In the genomic region with DNA sequence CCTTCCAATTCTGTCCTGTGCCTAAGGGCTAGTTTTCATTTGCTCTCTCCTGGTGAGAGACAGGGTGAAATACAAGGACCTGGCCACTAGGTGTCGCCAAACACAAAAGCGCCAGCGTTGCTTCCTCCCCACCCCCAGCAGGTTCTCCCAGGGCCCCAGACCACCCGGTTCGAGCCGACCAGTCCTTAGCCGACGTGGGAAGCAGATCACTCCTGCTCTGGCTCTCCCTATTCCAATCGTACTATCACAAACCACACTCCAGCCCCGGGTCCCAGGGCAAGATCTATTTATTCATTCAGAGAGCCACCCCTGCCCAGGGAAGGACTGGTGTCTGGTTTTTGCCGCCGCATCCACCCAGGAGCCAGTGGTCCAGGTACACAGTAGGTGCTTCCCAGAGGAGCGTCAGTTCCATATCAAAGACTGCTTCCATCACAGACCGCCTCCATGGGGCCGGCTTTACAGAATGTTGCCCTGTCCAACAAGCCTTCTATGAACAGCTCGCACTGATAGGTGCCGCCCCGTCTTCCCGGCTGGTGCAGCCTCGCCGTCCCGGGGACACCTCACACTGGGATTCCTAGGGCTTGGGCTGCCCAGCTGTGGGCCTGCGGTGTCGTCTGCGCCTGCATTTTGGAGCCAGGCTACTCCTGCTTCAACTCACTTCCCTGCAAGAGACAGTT, we compare ENCODE assay signal across 8 cellular contexts. TPM values are rescaled to one million over a fixed set of nuclear protein-coding genes. Genes with fewer than 3 reads are reported as not detected.
DNase-seq lines count a peak whose midpoint lies in the region; ATAC-seq, FAIRE-seq and TF ChIP-seq lines count a peak whose summit lies in the region.

No MANE protein-coding gene starts in this region.

- H3K36me3 ChIP-seq in astrocyte (ENCODE audit: insufficient read depth, low read length) (peaks cover 2% of the 10 kb centered on the region), hepatocyte (replicated peaks; ENCODE audit: insufficient read depth, low read depth) (no peaks in the 10 kb centered on the region)

- H3K9me2 ChIP-seq in hepatocyte (replicated peaks; ENCODE audit: insufficient read depth) = no peaks in the 10 kb centered on the region

- no peaks in the 10 kb centered on the region for H3K27me3 ChIP-seq in astrocyte (ENCODE audit: insufficient read depth, low read length)
- H3K27me3 ChIP-seq in hepatocyte = no peaks in the 10 kb centered on the region

- H3K36me3 Mint-ChIP-seq in T-helper 2 cell treated with Interferon-gamma antibody and Interleukin-4, amounts not matched to agents 5 μg/mL and 100 μg/mL, for 36 hours (ENCODE audit: low read depth) = no peaks in the 10 kb centered on the region
- H3K36me3 Mint-ChIP-seq in astrocyte (ENCODE audit: low read depth, unreplicated experiment) = peaks cover 3% of the 10 kb centered on the region

- TF ChIP-seq CTCF in astrocyte (IDR thresholded peaks at IDR 0.05; ENCODE audit: insufficient read depth, low read depth, low read length) (peak; percentile 94), hepatocyte (IDR thresholded peaks at IDR 0.05; ENCODE audit: poor library complexity) (peak; percentile 95), retinal pigment epithelial cell (conservative IDR thresholded peaks at IDR 0.05; ENCODE audit: low read depth, low read length) (peak; percentile 93)

- H3K27me3 Mint-ChIP-seq in T-helper 2 cell treated with Interferon-gamma antibody and Interleukin-4, amounts not matched to agents 5 μg/mL and 100 μg/mL, for 36 hours (ENCODE audit: low read depth) = no peaks in the 10 kb centered on the region
- no peaks in the 10 kb centered on the region for H3K27me3 Mint-ChIP-seq in astrocyte (ENCODE audit: low read depth, unreplicated experiment)

- peak; percentile 49 for ATAC-seq in GM18502 (IDR thresholded peaks at IDR 0.05; ENCODE audit: poor library complexity, unreplicated experiment)
- ATAC-seq in HG02973 (IDR thresholded peaks at IDR 0.05; ENCODE audit: unreplicated experiment) = no peak

- peak; percentile 68 for DNase-seq in NCI-H1105 (lab: John Stamatoyannopoulos, UW)
- peak; percentile 58 for DNase-seq in T-helper 2 cell treated with Interferon-gamma antibody and Interleukin-4, amounts not matched to agents 5 μg/mL and 100 μg/mL, for 36 hours (ENCODE audit: low spot score)
- DNase-seq in astrocyte (ENCODE audit: low read depth) = peak; percentile 25
- DNase-seq in hepatocyte (ENCODE audit: low spot score) = peak; percentile 87
- no peak for DNase-seq in retinal pigment epithelial cell (ENCODE audit: low read depth)

- H3K79me2 ChIP-seq in astrocyte (ENCODE audit: insufficient read depth, low read length) (no peaks in the 10 kb centered on the region), hepatocyte (no peaks in the 10 kb centered on the region)

- peak overlapping the region; percentile 49 for H3K9ac ChIP-seq in astrocyte (ENCODE audit: low read length)

- H3K4me2 ChIP-seq in astrocyte (ENCODE audit: low read length) = peak overlapping the region; percentile 80
- peak overlapping the region; percentile 81 for H3K4me2 ChIP-seq in hepatocyte

- H4K20me1 ChIP-seq in astrocyte (ENCODE audit: insufficient read depth, low read length) = peaks cover 24% of the 10 kb centered on the region
- no peaks in the 10 kb centered on the region for H4K20me1 ChIP-seq in hepatocyte (ENCODE audit: insufficient read depth, poor library complexity, severe bottlenecking)

- H3K27ac ChIP-seq in astrocyte (ENCODE audit: low read depth, low read length) = no peak overlapping the region
- no peak overlapping the region for H3K27ac ChIP-seq in hepatocyte

- H3K4me3 ChIP-seq in astrocyte (ENCODE audit: insufficient read depth, low read depth, low read length) = no peak overlapping the region
- H3K4me3 ChIP-seq in hepatocyte = no peak overlapping the region
- H3K4me3 ChIP-seq in retinal pigment epithelial cell (ENCODE audit: low read length) = peak overlapping the region; percentile 23

- H3K9me3 Mint-ChIP-seq in T-helper 2 cell treated with Interferon-gamma antibody and Interleukin-4, amounts not matched to agents 5 μg/mL and 100 μg/mL, for 36 hours = no peaks in the 10 kb centered on the region
- H3K9me3 Mint-ChIP-seq in astrocyte (ENCODE audit: unreplicated experiment) = no peaks in the 10 kb centered on the region

- 43% methylated on average over 25 of the region's 25 CpGs for WGBS in hepatocyte (ENCODE audit: low lambda C conversion rate, missing lambda C conversion rate)

- no peak overlapping the region for H3K27ac Mint-ChIP-seq in T-helper 2 cell treated with Interferon-gamma antibody and Interleukin-4, amounts not matched to agents 5 μg/mL and 100 μg/mL, for 36 hours
- peak overlapping the region; percentile 70 for H3K27ac Mint-ChIP-seq in astrocyte (ENCODE audit: unreplicated experiment)

- H3K4me1 ChIP-seq in astrocyte (ENCODE audit: insufficient read depth, low read length) (peaks cover 16% of the 10 kb centered on the region), hepatocyte (ENCODE audit: insufficient read depth) (peaks cover 3% of the 10 kb centered on the region)

- H3K9me3 ChIP-seq in astrocyte (ENCODE audit: insufficient read depth, low read depth, low read length) = no peaks in the 10 kb centered on the region
- H3K9me3 ChIP-seq in hepatocyte (ENCODE audit: low read depth) = no peaks in the 10 kb centered on the region

- no peak overlapping the region for H3K4me3 Mint-ChIP-seq in T-helper 2 cell treated with Interferon-gamma antibody and Interleukin-4, amounts not matched to agents 5 μg/mL and 100 μg/mL, for 36 hours
- H3K4me3 Mint-ChIP-seq in astrocyte (ENCODE audit: unreplicated experiment) = no peak overlapping the region

- peaks cover 2% of the 10 kb centered on the region for H3K4me1 Mint-ChIP-seq in T-helper 2 cell treated with Interferon-gamma antibody and Interleukin-4, amounts not matched to agents 5 μg/mL and 100 μg/mL, for 36 hours (ENCODE audit: low read depth)
- peaks cover 14% of the 10 kb centered on the region for H3K4me1 Mint-ChIP-seq in astrocyte (ENCODE audit: low read depth, unreplicated experiment)

- H2AFZ ChIP-seq in astrocyte (ENCODE audit: low read depth, low read length) (no peak overlapping the region), hepatocyte (peak overlapping the region; percentile 50)

- FAIRE-seq in A204.1 (lab: Jason Lieb, UNC) (peak; percentile 16), astrocyte (lab: Jason Lieb, UNC) (no peak)

RNA-seq across cellular contexts. Expression of gene CTNNBIP1, which starts 35.0 kb away (rescaled TPM):
- 49.9 and 53.7 TPM in 2 replicates for total RNA-seq in astrocyte
- total RNA-seq in hepatocyte = 22.8 and 25.2 TPM in 2 replicates
- polyA plus RNA-seq in hepatocyte = 47.2 and 49.8 TPM in 2 replicates

RNA-seq across cellular contexts. Expression of gene CLSTN1, which starts 51.3 kb away (rescaled TPM):
- 181 and 197 TPM in 2 replicates for total RNA-seq in astrocyte
- 40.5 and 47.7 TPM in 2 replicates for total RNA-seq in hepatocyte
- 64.9 and 74.2 TPM in 2 replicates for polyA plus RNA-seq in hepatocyte
